13 cellular contexts compared by ENCODE assay signal in the genomic region with DNA sequence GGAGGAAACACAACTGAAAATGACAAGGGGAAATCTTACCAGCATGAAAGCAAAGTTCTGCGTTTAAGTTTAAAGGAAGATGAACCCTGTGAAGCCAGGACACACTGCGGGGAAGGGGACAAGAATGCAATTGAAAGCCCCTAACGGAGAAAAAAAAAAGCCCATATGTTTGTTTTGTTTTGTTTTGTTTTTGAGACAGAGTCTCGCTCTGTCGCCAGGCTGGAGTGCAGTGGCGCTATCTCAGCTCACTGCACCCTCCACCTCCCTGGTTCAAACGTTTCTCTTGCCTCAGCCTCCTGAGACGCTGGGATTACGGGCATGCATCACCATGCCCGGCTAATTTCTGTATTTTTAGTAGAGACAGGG. TPM values are rescaled to one million over a fixed set of nuclear protein-coding genes. Genes with fewer than 3 reads are reported as not detected.
DNase-seq lines count a peak whose midpoint lies in the region; ATAC-seq and TF ChIP-seq lines count a peak whose summit lies in the region.
"Had no signal": no experiment of that assay in that cellular context is flagged by ENCODE, and none has a peak within 500 bp of the region (broad histone marks: within the 10 kb centered on the region; RNA-seq: fewer than 3 reads in every experiment).

No MANE protein-coding gene starts in this region.

- H3K4me3 Mint-ChIP-seq in CD4-positive, alpha-beta T cell: peak overlapping the region; percentile 100
- peak overlapping the region; percentile 97 for H3K4me3 Mint-ChIP-seq in activated naive CD8-positive, alpha-beta T cell treated with anti-CD3 and anti-CD28 coated beads, Interleukin-2, amount 10 ng/mL, durations not matched to agents 7 days and 5 days
- peak overlapping the region; percentile 91 for H3K4me3 Mint-ChIP-seq in natural killer cell treated with Interleukin-12 subunit alpha and Interleukin-12 subunit beta and Interleukin-15 and Interleukin-18, amount 100 ng/mL, for 72 hours
- no peak overlapping the region for H3K4me3 Mint-ChIP-seq in chondrocyte (ENCODE audit: unreplicated experiment)

- no peak overlapping the region for H3K4me3 ChIP-seq in MG63
- H3K4me3 ChIP-seq: cardiac muscle cell had no signal

- no peak for ATAC-seq in CD4-positive, alpha-beta T cell (ENCODE audit: poor library complexity)
- peak; percentile 14 for ATAC-seq in HG03354 (IDR thresholded peaks at IDR 0.05; ENCODE audit: poor library complexity, severe bottlenecking, unreplicated experiment)
- ATAC-seq in activated naive CD8-positive, alpha-beta T cell treated with anti-CD3 and anti-CD28 coated beads, Interleukin-2, amount 10 ng/mL, durations not matched to agents 7 days and 5 days (ENCODE audit: low read depth): no peak
- no peak for ATAC-seq in natural killer cell treated with Interleukin-12 subunit alpha and Interleukin-12 subunit beta and Interleukin-15 and Interleukin-18, amount 100 ng/mL, for 72 hours

- peak overlapping the region; percentile 98 for H3K27ac ChIP-seq in CD4-positive, alpha-beta T cell (ENCODE audit: low read depth, low read length)
- H3K27ac ChIP-seq: cardiac muscle cell, WERI-Rb-1 had no signal

- no peaks in the 10 kb centered on the region for H3K9me3 ChIP-seq in CD4-positive, alpha-beta T cell (ENCODE audit: control insufficient read depth, low read length)
- H3K9me3 ChIP-seq in MG63: peaks cover 6% of the 10 kb centered on the region; the same call in 1 of the 2 replicates

- peaks cover 9% of the 10 kb centered on the region; the same call in 1 of the 2 replicates for H3K36me3 ChIP-seq in MG63
- H3K36me3 ChIP-seq: cardiac muscle cell, WERI-Rb-1 had no signal

- POLR2A ChIA-PET in CD4-positive, alpha-beta T cell (lab: Charles Lee): interaction anchor here (0.9 to 9.0 kb wide), 10 partner anchors 9 to 178 kb away, joined by 3 to 592 read pairs (median 34); partner anchors contain the start of gene FBXW11
- POLR2A ChIA-PET in activated naive CD8-positive, alpha-beta T cell treated with anti-CD3 and anti-CD28 coated beads, Interleukin-2, amount 10 ng/mL, durations not matched to agents 7 days and 5 days (lab: Charles Lee): interaction anchor here (0.7 to 8.2 kb wide), 7 partner anchors 9 to 179 kb away, joined by 3 to 407 read pairs (median 14); partner anchors contain the start of gene FBXW11

- intact Hi-C loops in CD4-positive, alpha-beta T cell (cut with DNase I, micrococcal nuclease): loop anchor here (1.0 to 10.0 kb wide), 6 partner anchors 11 to 870 kb away; partner anchors contain the start of genes CREBRF (in 1 of the 2), DUSP1 (in 1 of the 2) and FBXW11 (in 1 of the 2)

- no peaks in the 10 kb centered on the region for H3K27me3 ChIP-seq in CD4-positive, alpha-beta T cell (ENCODE audit: control insufficient read depth, insufficient read depth, low read length)
- H3K27me3 ChIP-seq in MG63: no peaks in the 10 kb centered on the region
- H3K27me3 ChIP-seq: cardiac muscle cell had no signal

- peaks cover 63% of the 10 kb centered on the region for H3K36me3 Mint-ChIP-seq in CD4-positive, alpha-beta T cell (ENCODE audit: low read depth)
- H3K36me3 Mint-ChIP-seq in activated naive CD8-positive, alpha-beta T cell treated with anti-CD3 and anti-CD28 coated beads, Interleukin-2, amount 10 ng/mL, durations not matched to agents 7 days and 5 days: peaks cover 42% of the 10 kb centered on the region
- H3K36me3 Mint-ChIP-seq in natural killer cell treated with Interleukin-12 subunit alpha and Interleukin-12 subunit beta and Interleukin-15 and Interleukin-18, amount 100 ng/mL, for 72 hours: no peaks in the 10 kb centered on the region
- H3K36me3 Mint-ChIP-seq in chondrocyte (ENCODE audit: low read depth): no peaks in the 10 kb centered on the region

- no peaks in the 10 kb centered on the region for H3K27me3 Mint-ChIP-seq in CD4-positive, alpha-beta T cell
- peaks cover 4% of the 10 kb centered on the region for H3K27me3 Mint-ChIP-seq in activated naive CD8-positive, alpha-beta T cell treated with anti-CD3 and anti-CD28 coated beads, Interleukin-2, amount 10 ng/mL, durations not matched to agents 7 days and 5 days
- H3K27me3 Mint-ChIP-seq in natural killer cell treated with Interleukin-12 subunit alpha and Interleukin-12 subunit beta and Interleukin-15 and Interleukin-18, amount 100 ng/mL, for 72 hours: no peaks in the 10 kb centered on the region
- H3K27me3 Mint-ChIP-seq in chondrocyte (ENCODE audit: low read depth): no peaks in the 10 kb centered on the region

- peak overlapping the region; percentile 98 for H3K27ac Mint-ChIP-seq in CD4-positive, alpha-beta T cell
- peak overlapping the region; percentile 94 for H3K27ac Mint-ChIP-seq in activated naive CD8-positive, alpha-beta T cell treated with anti-CD3 and anti-CD28 coated beads, Interleukin-2, amount 10 ng/mL, durations not matched to agents 7 days and 5 days
- H3K27ac Mint-ChIP-seq in natural killer cell treated with Interleukin-12 subunit alpha and Interleukin-12 subunit beta and Interleukin-15 and Interleukin-18, amount 100 ng/mL, for 72 hours: peak overlapping the region; percentile 79 to 94
- H3K27ac Mint-ChIP-seq in chondrocyte (ENCODE audit: unreplicated experiment): no peak overlapping the region

- peaks cover 65% of the 10 kb centered on the region for H3K4me1 Mint-ChIP-seq in CD4-positive, alpha-beta T cell (ENCODE audit: low read depth)
- peaks cover 43% of the 10 kb centered on the region for H3K4me1 Mint-ChIP-seq in activated naive CD8-positive, alpha-beta T cell treated with anti-CD3 and anti-CD28 coated beads, Interleukin-2, amount 10 ng/mL, durations not matched to agents 7 days and 5 days
- H3K4me1 Mint-ChIP-seq in natural killer cell treated with Interleukin-12 subunit alpha and Interleukin-12 subunit beta and Interleukin-15 and Interleukin-18, amount 100 ng/mL, for 72 hours (ENCODE audit: low read depth in 2 of 2): peaks cover 34 to 46% of the 10 kb centered on the region in 2 donors
- H3K4me1 Mint-ChIP-seq in chondrocyte (ENCODE audit: low read depth): peaks cover 50% of the 10 kb centered on the region

- DNase-seq in CD4-positive, alpha-beta T cell: peak in 1 of 10 experiments; percentile 45
- DNase-seq in activated naive CD8-positive, alpha-beta T cell treated with anti-CD3 and anti-CD28 coated beads, Interleukin-2, amount 10 ng/mL, durations not matched to agents 7 days and 5 days: no peak
- DNase-seq in natural killer cell treated with Interleukin-12 subunit alpha and Interleukin-12 subunit beta and Interleukin-15 and Interleukin-18, amount 100 ng/mL, for 72 hours (ENCODE audit: low spot score): no peak
- DNase-seq in chondrocyte (ENCODE audit: low spot score): no peak
- no peak for DNase-seq in MG63
- no peak for DNase-seq in stimulated activated CD4-positive, alpha-beta T cell treated with anti-CD3 and anti-CD28 coated beads, Interleukin-4, amount 100 ng/mL, for 24 hours
- no peak for DNase-seq in anterior cingulate cortex (lab: John Stamatoyannopoulos, UW)
- DNase-seq: DND-41, WERI-Rb-1 had no signal

- CTCF ChIA-PET in CD4-positive, alpha-beta T cell (lab: Charles Lee): interaction anchor here (6.3 kb wide), 1 partner anchor 11 kb away, joined by 85 read pairs; no protein-coding TSS in a partner anchor

- H3K9me3 Mint-ChIP-seq in CD4-positive, alpha-beta T cell: no peaks in the 10 kb centered on the region
- no peaks in the 10 kb centered on the region for H3K9me3 Mint-ChIP-seq in activated naive CD8-positive, alpha-beta T cell treated with anti-CD3 and anti-CD28 coated beads, Interleukin-2, amount 10 ng/mL, durations not matched to agents 7 days and 5 days
- no peaks in the 10 kb centered on the region for H3K9me3 Mint-ChIP-seq in natural killer cell treated with Interleukin-12 subunit alpha and Interleukin-12 subunit beta and Interleukin-15 and Interleukin-18, amount 100 ng/mL, for 72 hours
- no peaks in the 10 kb centered on the region for H3K9me3 Mint-ChIP-seq in chondrocyte (ENCODE audit: low read depth)

- no peak for TF ChIP-seq CTCF in CD4-positive, alpha-beta T cell (IDR thresholded peaks at IDR 0.05)
- no peak for TF ChIP-seq CTCF in chondrocyte (IDR thresholded peaks at IDR 0.05)

RNA-seq across cellular contexts. Expression of gene STK10, which starts 2.9 kb away (rescaled TPM):
- total RNA-seq in CD4-positive, alpha-beta T cell: 100 to 1,000 TPM; 211 to 229 TPM
- 100 to 1,000 TPM; 319 to 320 TPM for total RNA-seq in activated naive CD8-positive, alpha-beta T cell treated with anti-CD3 and anti-CD28 coated beads, Interleukin-2, amount 10 ng/mL, durations not matched to agents 7 days and 5 days
- 100 to 1,000 TPM; 199 to 218 TPM for total RNA-seq in natural killer cell treated with Interleukin-12 subunit alpha and Interleukin-12 subunit beta and Interleukin-15 and Interleukin-18, amount 100 ng/mL, for 72 hours
- total RNA-seq in chondrocyte: 32.9 to 52.7 TPM (median 45.9 TPM) in 3 replicates
- 8.0 and 8.4 TPM in 2 replicates for total RNA-seq in MG63 (2014; rRNA removed; shearing (Covaris generic); ENCODE audit: low replicate concordance)

RNA-seq across cellular contexts. Expression of gene EFCAB9, which starts 8.9 kb away (rescaled TPM):
- not detected for total RNA-seq in CD4-positive, alpha-beta T cell
- not detected for total RNA-seq in activated naive CD8-positive, alpha-beta T cell treated with anti-CD3 and anti-CD28 coated beads, Interleukin-2, amount 10 ng/mL, durations not matched to agents 7 days and 5 days
- total RNA-seq in natural killer cell treated with Interleukin-12 subunit alpha and Interleukin-12 subunit beta and Interleukin-15 and Interleukin-18, amount 100 ng/mL, for 72 hours: not detected
- total RNA-seq in chondrocyte: not detected in 3 replicates
- not detected in 2 replicates for total RNA-seq in MG63 (2014; rRNA removed; shearing (Covaris generic); ENCODE audit: low replicate concordance)
- total RNA-seq: cardiac muscle cell, H4, myocyte had no signal
